In the genomic region with DNA sequence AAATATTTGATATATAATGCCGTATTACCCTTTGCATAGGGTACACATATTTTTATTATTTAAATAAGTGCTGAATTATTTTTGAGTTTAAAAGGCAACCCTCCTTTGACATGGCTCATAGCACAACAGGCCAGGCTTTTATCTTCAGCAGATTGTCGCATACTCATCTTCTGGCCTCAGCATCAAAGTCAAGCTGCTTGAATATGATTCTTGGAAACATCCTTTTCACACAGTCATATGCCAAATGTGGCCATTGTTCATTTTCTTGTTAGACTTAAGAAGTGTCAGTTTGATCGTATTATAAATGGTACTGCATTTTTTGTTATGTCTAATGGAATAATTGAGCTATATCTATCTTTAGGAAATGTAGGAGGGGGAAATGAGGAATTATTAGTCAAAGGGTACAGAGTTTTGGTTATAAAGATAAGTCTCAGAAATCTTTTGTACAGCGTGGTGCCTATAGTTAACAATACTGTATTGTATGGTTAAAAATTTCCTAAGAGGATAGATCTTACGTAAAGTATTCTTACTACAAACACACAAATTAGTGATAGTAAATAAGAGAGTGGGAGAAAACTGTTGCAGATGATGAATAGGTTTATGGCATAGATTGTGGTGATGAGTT, we compare ENCODE assay signal across 1 cellular context.
TF ChIP-seq lines count a peak whose summit lies in the region.

No MANE protein-coding gene starts in this region.

TF ChIP-seq in SK-N-SH, 30 proteins besides CTCF, POLR2A, EP300 and RAD21 (continued from another document):
- TF ChIP-seq, protein P1, sequence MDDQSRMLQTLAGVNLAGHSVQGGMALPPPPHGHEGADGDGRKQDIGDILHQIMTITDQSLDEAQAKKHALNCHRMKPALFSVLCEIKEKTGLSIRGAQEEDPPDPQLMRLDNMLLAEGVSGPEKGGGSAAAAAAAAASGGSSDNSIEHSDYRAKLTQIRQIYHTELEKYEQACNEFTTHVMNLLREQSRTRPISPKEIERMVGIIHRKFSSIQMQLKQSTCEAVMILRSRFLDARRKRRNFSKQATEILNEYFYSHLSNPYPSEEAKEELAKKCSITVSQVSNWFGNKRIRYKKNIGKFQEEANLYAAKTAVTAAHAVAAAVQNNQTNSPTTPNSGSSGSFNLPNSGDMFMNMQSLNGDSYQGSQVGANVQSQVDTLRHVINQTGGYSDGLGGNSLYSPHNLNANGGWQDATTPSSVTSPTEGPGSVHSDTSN (IDR thresholded peaks at IDR 0.05), result no peak
- TF ChIP-seq, protein P2, sequence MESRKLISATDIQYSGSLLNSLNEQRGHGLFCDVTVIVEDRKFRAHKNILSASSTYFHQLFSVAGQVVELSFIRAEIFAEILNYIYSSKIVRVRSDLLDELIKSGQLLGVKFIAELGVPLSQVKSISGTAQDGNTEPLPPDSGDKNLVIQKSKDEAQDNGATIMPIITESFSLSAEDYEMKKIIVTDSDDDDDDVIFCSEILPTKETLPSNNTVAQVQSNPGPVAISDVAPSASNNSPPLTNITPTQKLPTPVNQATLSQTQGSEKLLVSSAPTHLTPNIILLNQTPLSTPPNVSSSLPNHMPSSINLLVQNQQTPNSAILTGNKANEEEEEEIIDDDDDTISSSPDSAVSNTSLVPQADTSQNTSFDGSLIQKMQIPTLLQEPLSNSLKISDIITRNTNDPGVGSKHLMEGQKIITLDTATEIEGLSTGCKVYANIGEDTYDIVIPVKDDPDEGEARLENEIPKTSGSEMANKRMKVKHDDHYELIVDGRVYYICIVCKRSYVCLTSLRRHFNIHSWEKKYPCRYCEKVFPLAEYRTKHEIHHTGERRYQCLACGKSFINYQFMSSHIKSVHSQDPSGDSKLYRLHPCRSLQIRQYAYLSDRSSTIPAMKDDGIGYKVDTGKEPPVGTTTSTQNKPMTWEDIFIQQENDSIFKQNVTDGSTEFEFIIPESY (IDR thresholded peaks at IDR 0.05; ENCODE audit: borderline replicate concordance, low read depth), result no peak
- TF ChIP-seq MEF2A (IDR thresholded peaks at IDR 0.05; ENCODE audit: borderline replicate concordance, low read depth) (no peak), NFIC (IDR thresholded peaks at IDR 0.05; ENCODE audit: borderline replicate concordance) (no peak), FOXJ3 (CRISPR knock-in tag; IDR thresholded peaks at IDR 0.05) (no peak), RXRA (IDR thresholded peaks at IDR 0.05; ENCODE audit: borderline replicate concordance, low read depth) (no peak), SIN3A (IDR thresholded peaks at IDR 0.05; ENCODE audit: borderline replicate concordance, low read depth, low read length) (no peak), FOSL2 (IDR thresholded peaks at IDR 0.05; ENCODE audit: borderline replicate concordance, low read depth) (no peak), TAF1 (IDR thresholded peaks at IDR 0.05; ENCODE audit: borderline replicate concordance, low read depth, low read length) (no peak), GATA2 (CRISPR knock-in tag; IDR thresholded peaks at IDR 0.05) (no peak)
- TF ChIP-seq, protein P3, sequence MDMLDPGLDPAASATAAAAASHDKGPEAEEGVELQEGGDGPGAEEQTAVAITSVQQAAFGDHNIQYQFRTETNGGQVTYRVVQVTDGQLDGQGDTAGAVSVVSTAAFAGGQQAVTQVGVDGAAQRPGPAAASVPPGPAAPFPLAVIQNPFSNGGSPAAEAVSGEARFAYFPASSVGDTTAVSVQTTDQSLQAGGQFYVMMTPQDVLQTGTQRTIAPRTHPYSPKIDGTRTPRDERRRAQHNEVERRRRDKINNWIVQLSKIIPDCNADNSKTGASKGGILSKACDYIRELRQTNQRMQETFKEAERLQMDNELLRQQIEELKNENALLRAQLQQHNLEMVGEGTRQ (IDR thresholded peaks at IDR 0.05; ENCODE audit: borderline replicate concordance, low read depth, low read length), result no peak
